Comparison of ENCODE assay signal across 8 cellular contexts in genomic region chr16:46801428-46802049, GRCh38. TPM values are rescaled to one million over a fixed set of nuclear protein-coding genes. Genes with fewer than 3 reads are reported as not detected.
DNase-seq lines count a peak whose midpoint lies in the region; ATAC-seq and TF ChIP-seq lines count a peak whose summit lies in the region.

No MANE protein-coding gene starts in this region.

- H3K4me3 Mint-ChIP-seq in glutamatergic neuron (ENCODE audit: unreplicated experiment), result no peak overlapping the region
- H3K4me3 Mint-ChIP-seq in immature natural killer cell, result no peak overlapping the region
- no peak overlapping the region for H3K4me3 Mint-ChIP-seq in T-helper 2 cell treated with Interferon-gamma antibody and Interleukin-4, amounts not matched to agents 5 μg/mL and 100 μg/mL, for 36 hours

- ATAC-seq in HG03439 (IDR thresholded peaks at IDR 0.05; ENCODE audit: unreplicated experiment), result no peak

- H3K4me1 ChIP-seq in HEK293 (ENCODE audit: control insufficient read depth, insufficient read depth, low read length), result no peaks in the 10 kb centered on the region

- peaks cover 6 to 18% of the 10 kb centered on the region in 2 experiments for H3K36me3 ChIP-seq in HEK293 (ENCODE audit: control insufficient read depth in 2 of 2, insufficient read depth in 1 of 2, low read length in 2 of 2)

- no peaks in the 10 kb centered on the region for H3K27me3 Mint-ChIP-seq in glutamatergic neuron (ENCODE audit: unreplicated experiment)
- no peaks in the 10 kb centered on the region for H3K27me3 Mint-ChIP-seq in immature natural killer cell (ENCODE audit: low read depth in 3 of 3)
- H3K27me3 Mint-ChIP-seq in T-helper 2 cell treated with Interferon-gamma antibody and Interleukin-4, amounts not matched to agents 5 μg/mL and 100 μg/mL, for 36 hours (ENCODE audit: low read depth), result no peaks in the 10 kb centered on the region

- CTCF ChIA-PET in HEK293 (lab: Yijun Ruan, JAX), result interaction anchor here (0.6 to 6.1 kb wide), 13 partner anchors 10 to 246 kb away, joined by 3 to 64 read pairs (median 4); no protein-coding TSS in a partner anchor
- CTCF ChIA-PET in RWPE1 (lab: Yijun Ruan, JAX), result interaction anchor here (0.7 to 2.0 kb wide), 6 partner anchors 12 to 141 kb away, joined by 3 to 9 read pairs (median 4); no protein-coding TSS in a partner anchor

- H3K4me3 ChIP-seq in AG09309 (ENCODE audit: control insufficient read depth, low read depth, low read length), result no peak overlapping the region
- H3K4me3 ChIP-seq in HEK293 (ENCODE audit: low read depth, low read length), result no peak overlapping the region

- peaks cover 5% of the 10 kb centered on the region for H3K36me3 Mint-ChIP-seq in glutamatergic neuron (ENCODE audit: unreplicated experiment)
- H3K36me3 Mint-ChIP-seq in immature natural killer cell, result peaks cover 4 to 9% (median 8%) of the 10 kb centered on the region in 3 donors
- H3K36me3 Mint-ChIP-seq in T-helper 2 cell treated with Interferon-gamma antibody and Interleukin-4, amounts not matched to agents 5 μg/mL and 100 μg/mL, for 36 hours (ENCODE audit: low read depth), result peaks cover 42% of the 10 kb centered on the region

- DNase-seq in AG09309 (ENCODE audit: low read depth), result no peak
- DNase-seq in RWPE1 (ENCODE audit: low spot score), result peak; percentile 30
- DNase-seq in glutamatergic neuron, result no peak
- DNase-seq in immature natural killer cell, result no peak
- DNase-seq in retina, result no peak
- no peak for DNase-seq in T-helper 2 cell treated with Interferon-gamma antibody and Interleukin-4, amounts not matched to agents 5 μg/mL and 100 μg/mL, for 36 hours (ENCODE audit: low spot score)

- TF ChIP-seq CTCF in AG09309 (IDR thresholded peaks at IDR 0.05; ENCODE audit: control insufficient read depth, insufficient read depth, low read depth, low read length, missing control alignments), result peak; percentile 35
- TF ChIP-seq CTCF in HEK293 (tag by site-specific recombination; IDR thresholded peaks at IDR 0.05), result no peak
- TF ChIP-seq CTCF in RWPE1 (conservative IDR thresholded peaks at IDR 0.05; ENCODE audit: low read depth), result peak; percentile 56
- peak; percentile 54 for TF ChIP-seq CTCF in glutamatergic neuron (IDR thresholded peaks at IDR 0.05; ENCODE audit: partially characterized antibody, unreplicated experiment)

- H3K27ac Mint-ChIP-seq in glutamatergic neuron (ENCODE audit: unreplicated experiment), result no peak overlapping the region
- H3K27ac Mint-ChIP-seq in immature natural killer cell, result no peak overlapping the region
- H3K27ac Mint-ChIP-seq in T-helper 2 cell treated with Interferon-gamma antibody and Interleukin-4, amounts not matched to agents 5 μg/mL and 100 μg/mL, for 36 hours, result no peak overlapping the region

- no peak overlapping the region for H3K27ac ChIP-seq in HEK293 (ENCODE audit: extremely low read depth, low read depth, low read length)
- no peak overlapping the region for H3K27ac ChIP-seq in RWPE1

- H3K9me3 Mint-ChIP-seq in glutamatergic neuron (ENCODE audit: unreplicated experiment) (no peaks in the 10 kb centered on the region), immature natural killer cell (peaks cover 0 to 5% (median 4%) of the 10 kb centered on the region in 6 donors)
- H3K9me3 Mint-ChIP-seq in T-helper 2 cell treated with Interferon-gamma antibody and Interleukin-4, amounts not matched to agents 5 μg/mL and 100 μg/mL, for 36 hours, result peaks cover 5% of the 10 kb centered on the region

- H3K9me3 ChIP-seq in HEK293 (ENCODE audit: control insufficient read depth, insufficient read depth, low read depth, low read length), result no peaks in the 10 kb centered on the region

- no peaks in the 10 kb centered on the region for H3K4me1 Mint-ChIP-seq in glutamatergic neuron (ENCODE audit: low read depth, unreplicated experiment)
- no peaks in the 10 kb centered on the region for H3K4me1 Mint-ChIP-seq in immature natural killer cell
- peaks cover 16% of the 10 kb centered on the region for H3K4me1 Mint-ChIP-seq in T-helper 2 cell treated with Interferon-gamma antibody and Interleukin-4, amounts not matched to agents 5 μg/mL and 100 μg/mL, for 36 hours (ENCODE audit: low read depth)

- POLR2A ChIA-PET in HEK293 (lab: Yijun Ruan, JAX), result interaction anchor here (0.6 to 1.2 kb wide), 2 partner anchors 26 to 112 kb away, joined by 4 to 5 read pairs; partner anchors contain the start of gene ORC6
- POLR2A ChIA-PET in RWPE1 (lab: Yijun Ruan, JAX; ENCODE audit: low non-redundant PET), result no interaction called here

TF ChIP-seq in HEK293, 187 proteins besides CTCF, POLR2A, EP300 and RAD21:
- TF ChIP-seq SALL2 (tag by site-specific recombination; IDR thresholded peaks at IDR 0.05; ENCODE audit: borderline replicate concordance), result no peak
- TF ChIP-seq YY2 (tag by site-specific recombination; IDR thresholded peaks at IDR 0.05), result no peak
- peak; percentile 18 for TF ChIP-seq ZNF654 (tag by site-specific recombination; IDR thresholded peaks at IDR 0.05; ENCODE audit: low read depth)
TF ChIP-seq in HEK293: peak in this region for 1.

RNA-seq across cellular contexts. Expression of gene C16orf87, which starts 29.4 kb away (rescaled TPM):
- 15.8 TPM for total RNA-seq in glutamatergic neuron (ENCODE audit: unreplicated experiment)
- 10 to 100 TPM in 2 of 3 donors, 1 to 10 TPM in 1; 8.0 to 14.0 (median 11.6) TPM for polyA plus RNA-seq in immature natural killer cell

RNA-seq across cellular contexts. Expression of gene MYLK3, which starts 53.4 kb away (rescaled TPM):
- total RNA-seq in glutamatergic neuron (ENCODE audit: unreplicated experiment), result 0.49 TPM
- polyA plus RNA-seq in immature natural killer cell, result not detected
